ENCODE assay signal across 8 cellular contexts in the genomic region with DNA sequence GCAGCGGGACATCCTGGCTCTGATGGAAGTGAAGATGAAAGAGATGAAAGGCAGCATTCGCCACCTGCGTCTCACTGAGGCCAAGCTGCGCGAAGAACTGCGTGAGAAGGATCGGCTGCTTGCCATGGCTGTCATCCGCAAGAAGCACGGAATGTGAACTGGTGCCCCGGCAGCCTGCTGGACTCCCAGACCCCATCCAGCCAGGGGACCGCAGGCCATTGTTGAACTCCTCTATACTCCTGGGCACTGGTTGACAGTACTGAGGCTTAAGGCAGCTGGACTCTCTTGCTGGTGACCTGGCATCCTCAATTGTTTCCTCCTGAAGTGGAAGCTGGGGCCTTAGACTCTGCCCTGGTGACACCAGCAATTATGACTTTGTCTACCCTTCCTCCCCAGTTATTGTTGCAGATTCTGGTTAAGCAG. TPM values are rescaled to one million over a fixed set of nuclear protein-coding genes. Genes with fewer than 3 reads are reported as not detected.
DNase-seq lines count a peak whose midpoint lies in the region; FAIRE-seq and TF ChIP-seq lines count a peak whose summit lies in the region.

No MANE protein-coding gene starts in this region.

- H3K36me3 ChIP-seq in kidney (ENCODE audit: control insufficient read depth in 1 of 2, insufficient read depth in 2 of 2, low read length in 2 of 2) = no peaks in the 10 kb centered on the region
- H3K36me3 ChIP-seq in thyroid gland = no peaks in the 10 kb centered on the region

- TF ChIP-seq CTCF in kidney (IDR thresholded peaks at IDR 0.05; ENCODE audit: borderline replicate concordance, extremely low read depth, insufficient read depth) (no peak), thyroid gland (IDR thresholded peaks at IDR 0.05) (no peak)

- peaks cover 44% of the 10 kb centered on the region for H3K36me3 Mint-ChIP-seq in activated T-cell treated with anti-CD3 and anti-CD28 coated beads, Interleukin-2, amount 50 U/mL, for 24 hours (ENCODE audit: low read depth)
- H3K36me3 Mint-ChIP-seq in activated naive CD8-positive, alpha-beta T cell treated with anti-CD3 and anti-CD28 coated beads for 36 hours = peaks cover 3% of the 10 kb centered on the region

- peak overlapping the region; percentile 96 for H3K4me3 Mint-ChIP-seq in activated T-cell treated with anti-CD3 and anti-CD28 coated beads, Interleukin-2, amount 50 U/mL, for 24 hours
- H3K4me3 Mint-ChIP-seq in activated naive CD8-positive, alpha-beta T cell treated with anti-CD3 and anti-CD28 coated beads for 36 hours = peak overlapping the region; percentile 95

- DNase-seq in activated T-cell treated with anti-CD3 and anti-CD28 coated beads, Interleukin-2, amount 50 U/mL, for 24 hours = no peak
- DNase-seq in activated T-cell treated with anti-CD3 and anti-CD28 coated beads, Interleukin-2, amount 50 U/mL, for 48 hours = no peak
- no peak for DNase-seq in activated naive CD8-positive, alpha-beta T cell treated with anti-CD3 and anti-CD28 coated beads for 36 hours
- no peak for DNase-seq in kidney
- DNase-seq in thyroid gland = no peak
- no peak for DNase-seq in islet precursor cell
- no peak for DNase-seq in iPS-NIHi7 (ENCODE audit: extremely low spot score)
- no peak for DNase-seq in glomerular visceral epithelial cell (ENCODE audit: extremely low spot score)

- H3K27ac Mint-ChIP-seq in activated T-cell treated with anti-CD3 and anti-CD28 coated beads, Interleukin-2, amount 50 U/mL, for 24 hours = peak overlapping the region; percentile 95
- peak overlapping the region; percentile 91 for H3K27ac Mint-ChIP-seq in activated naive CD8-positive, alpha-beta T cell treated with anti-CD3 and anti-CD28 coated beads for 36 hours

- H3K27me3 ChIP-seq in thyroid gland = no peaks in the 10 kb centered on the region

- H3K4me3 ChIP-seq in kidney (ENCODE audit: low read length in 2 of 2) (peak overlapping the region; percentile 76 to 87), thyroid gland (replicated peaks in 1 of 3) (peak overlapping the region; percentile 62 to 78 (median 68))

- no peak for TF ChIP-seq POLR2A in thyroid gland (IDR thresholded peaks at IDR 0.05)

- peaks cover 47% of the 10 kb centered on the region for H3K4me1 Mint-ChIP-seq in activated T-cell treated with anti-CD3 and anti-CD28 coated beads, Interleukin-2, amount 50 U/mL, for 24 hours (ENCODE audit: low read depth)
- H3K4me1 Mint-ChIP-seq in activated naive CD8-positive, alpha-beta T cell treated with anti-CD3 and anti-CD28 coated beads for 36 hours = peaks cover 38% of the 10 kb centered on the region

- H3K9ac ChIP-seq in kidney (ENCODE audit: low read length in 2 of 2) = peak overlapping the region; percentile 53 to 66

- H3K9me3 ChIP-seq in kidney (ENCODE audit: control insufficient read depth in 1 of 2, low read length in 2 of 2) = no peaks in the 10 kb centered on the region
- no peaks in the 10 kb centered on the region for H3K9me3 ChIP-seq in thyroid gland

- 10 to 15% methylated on average over 9 to 11 of the region's 11 CpGs for WGBS in thyroid gland, 2 donors

- H3K27ac ChIP-seq in kidney (ENCODE audit: low read depth in 2 of 2, low read length in 2 of 2) (peak overlapping the region in 1 of 2 donors; percentile 100), thyroid gland (peak overlapping the region; percentile 100)

- no peak for FAIRE-seq in kidney (lab: Jason Lieb, UNC)

- intact Hi-C loops in kidney (cut with DNase I) (no loop called here), thyroid gland (cut with DNase I) (loop anchor here (5.0 kb wide), 1 partner anchor 36 kb away; the partner anchor contains the start of genes RANBP10 and TSNAXIP1)

- H3K27me3 Mint-ChIP-seq in activated T-cell treated with anti-CD3 and anti-CD28 coated beads, Interleukin-2, amount 50 U/mL, for 24 hours = no peaks in the 10 kb centered on the region
- no peaks in the 10 kb centered on the region for H3K27me3 Mint-ChIP-seq in activated naive CD8-positive, alpha-beta T cell treated with anti-CD3 and anti-CD28 coated beads for 36 hours

- peaks cover 38 to 40% of the 10 kb centered on the region in 2 donors for H3K4me1 ChIP-seq in kidney (ENCODE audit: control insufficient read depth in 1 of 2, insufficient read depth in 1 of 2, low read depth in 1 of 2, low read length in 2 of 2)
- H3K4me1 ChIP-seq in thyroid gland = peaks cover 43 to 47% of the 10 kb centered on the region in 2 donors

- no peaks in the 10 kb centered on the region for H3K9me3 Mint-ChIP-seq in activated T-cell treated with anti-CD3 and anti-CD28 coated beads, Interleukin-2, amount 50 U/mL, for 24 hours
- H3K9me3 Mint-ChIP-seq in activated naive CD8-positive, alpha-beta T cell treated with anti-CD3 and anti-CD28 coated beads for 36 hours = no peaks in the 10 kb centered on the region

RNA-seq across cellular contexts. Expression of gene THAP11, which starts 1.2 kb away (rescaled TPM):
- total RNA-seq in activated naive CD8-positive, alpha-beta T cell treated with anti-CD3 and anti-CD28 coated beads for 36 hours = 10 to 100 TPM; 45.9 to 47.5 TPM
- total RNA-seq in kidney (27.0 TPM), thyroid gland (10 to 100 TPM; 53.5 to 79.0 (median 67.8) TPM)
- 21.4 TPM for polyA plus RNA-seq in kidney (ENCODE audit: insufficient read depth, low read depth, low replicate concordance)

RNA-seq across cellular contexts. Expression of gene NUTF2, which starts 3.4 kb away (rescaled TPM):
- total RNA-seq in activated naive CD8-positive, alpha-beta T cell treated with anti-CD3 and anti-CD28 coated beads for 36 hours = 100 to 1,000 TPM; 174 to 181 TPM
- total RNA-seq in kidney = 76.4 TPM
- polyA plus RNA-seq in kidney (ENCODE audit: insufficient read depth, low read depth, low replicate concordance) = 107 TPM
- total RNA-seq in thyroid gland = 100 to 1,000 TPM in 1 of 4 donors, 10 to 100 TPM in 3; 31.6 to 153 (median 58.4) TPM

RNA-seq across cellular contexts. Expression of gene CENPT, which starts 4.1 kb away (rescaled TPM):
- total RNA-seq in activated naive CD8-positive, alpha-beta T cell treated with anti-CD3 and anti-CD28 coated beads for 36 hours = 10 to 100 TPM; 42.2 to 42.4 TPM
- total RNA-seq in kidney = 42.5 TPM
- 25.3 TPM for polyA plus RNA-seq in kidney (ENCODE audit: insufficient read depth, low read depth, low replicate concordance)
- 10 to 100 TPM; 15.7 to 43.8 (median 26.2) TPM for total RNA-seq in thyroid gland

RNA-seq across cellular contexts. Expression of gene EDC4, which starts 29.5 kb away (rescaled TPM):
- total RNA-seq in activated naive CD8-positive, alpha-beta T cell treated with anti-CD3 and anti-CD28 coated beads for 36 hours = 100 to 1,000 TPM in 1 of 2 experiments, 10 to 100 TPM in 1; 99.6 to 102 TPM
- total RNA-seq in kidney = 56.5 TPM
- 44.7 TPM for polyA plus RNA-seq in kidney (ENCODE audit: insufficient read depth, low read depth, low replicate concordance)
- total RNA-seq in thyroid gland = 10 to 100 TPM; 31.4 to 68.2 (median 41.2) TPM

RNA-seq across cellular contexts. Expression of gene TSNAXIP1, which starts 36.7 kb away (rescaled TPM):
- total RNA-seq in activated naive CD8-positive, alpha-beta T cell treated with anti-CD3 and anti-CD28 coated beads for 36 hours = under 1 TPM; 0.70 to 0.72 TPM
- total RNA-seq in kidney = 3.9 TPM
- polyA plus RNA-seq in kidney (ENCODE audit: insufficient read depth, low read depth, low replicate concordance) = 2.8 TPM
- 1 to 10 TPM in 2 of 4 donors, under 1 TPM in 2; 0.34 to 3.2 (median 0.93) TPM for total RNA-seq in thyroid gland
